ENCODE assay signal across 32 cellular contexts in the genomic region with DNA sequence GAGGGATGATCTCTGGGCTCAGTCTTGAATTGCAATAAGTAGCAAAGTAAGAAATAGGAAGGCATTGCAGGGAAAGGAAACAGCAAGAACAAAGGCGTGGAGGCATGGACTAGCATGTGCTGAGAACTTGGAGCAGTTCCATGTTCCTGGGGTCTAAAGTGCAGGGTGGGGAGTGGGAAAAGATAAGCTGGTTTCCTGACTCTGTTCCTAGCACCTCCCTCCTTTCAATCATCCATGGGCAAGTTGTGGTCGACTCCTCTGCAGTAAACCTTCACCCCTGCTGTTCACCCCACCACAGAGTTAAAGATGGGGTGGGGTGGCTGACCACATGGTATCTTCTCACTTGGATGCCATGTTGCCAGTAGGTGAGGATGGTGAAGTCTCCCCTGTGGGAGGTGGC.
"Had no signal": no experiment of that assay in that cellular context is flagged by ENCODE, and none has a peak within 500 bp of the region (broad histone marks: within the 10 kb centered on the region; RNA-seq: fewer than 3 reads in every experiment).

No MANE protein-coding gene starts in this region.

- H3K9me3 ChIP-seq: esophagus squamous epithelium, heart right ventricle, left ventricle myocardium inferior, pancreas, prostate gland, stomach, thyroid gland, upper lobe of right lung had no signal

- H3K27ac Mint-ChIP-seq: activated CD4-positive, alpha-beta memory T cell treated with anti-CD3 and anti-CD28 coated beads for 36 hours; activated CD4-positive, alpha-beta T cell treated with anti-CD3 and anti-CD28 coated beads, Interleukin-2, amount 10 ng/mL, durations not matched to agents 24 days and 14 days; activated T-helper 17 cell treated with anti-CD3 and anti-CD28 coated beads, Interleukin-2, amount 50 U/mL, for 72 hours; stimulated activated memory B cell treated with anti-CD40 and anti-IgM and Interleukin-4, amounts not matched to agents 10 μg/mL and 1 μg/mL and 100 μg/mL, for 72 hours; T-helper 17 cell had no signal

- H3K36me3 ChIP-seq: esophagus squamous epithelium, heart right ventricle, left ventricle myocardium inferior, pancreas, prostate gland, stomach, thyroid gland, upper lobe of right lung had no signal

- FAIRE-seq: colon, pancreas had no signal

- H3K36me3 Mint-ChIP-seq: activated CD4-positive, alpha-beta memory T cell treated with anti-CD3 and anti-CD28 coated beads for 36 hours; stimulated activated memory B cell treated with anti-CD40 and anti-IgM and Interleukin-4, amounts not matched to agents 10 μg/mL and 1 μg/mL and 100 μg/mL, for 72 hours had no signal

- H3K4me1 Mint-ChIP-seq: activated T-helper 17 cell treated with anti-CD3 and anti-CD28 coated beads, Interleukin-2, amount 50 U/mL, for 72 hours; stimulated activated memory B cell treated with anti-CD40 and anti-IgM and Interleukin-4, amounts not matched to agents 10 μg/mL and 1 μg/mL and 100 μg/mL, for 72 hours had no signal

- H3K9me3 Mint-ChIP-seq: activated CD4-positive, alpha-beta memory T cell treated with anti-CD3 and anti-CD28 coated beads for 36 hours; activated CD4-positive, alpha-beta T cell treated with anti-CD3 and anti-CD28 coated beads, Interleukin-2, amount 10 ng/mL, durations not matched to agents 24 days and 14 days; activated T-cell treated with anti-CD3 and anti-CD28 coated beads, Interleukin-2, amount 50 U/mL, for 4 hours; activated T-helper 17 cell treated with anti-CD3 and anti-CD28 coated beads, Interleukin-2, amount 50 U/mL, for 72 hours; stimulated activated memory B cell treated with anti-CD40 and anti-IgM and Interleukin-4, amounts not matched to agents 10 μg/mL and 1 μg/mL and 100 μg/mL, for 72 hours had no signal

- H3K4me3 ChIP-seq: esophagus squamous epithelium, heart right ventricle, left ventricle myocardium inferior, lung, pancreas, prostate gland, skin epidermis, stomach, thyroid gland, upper lobe of right lung had no signal

- ATAC-seq: activated T-cell treated with anti-CD3 and anti-CD28 coated beads, Interleukin-2, amount 50 U/mL, for 4 hours; activated T-helper 17 cell treated with anti-CD3 and anti-CD28 coated beads, Interleukin-2, amount 50 U/mL, for 72 hours; heart right ventricle; pancreas; sciatic nerve; stimulated activated memory B cell treated with anti-CD40 and anti-IgM and Interleukin-4, amounts not matched to agents 10 μg/mL and 1 μg/mL and 100 μg/mL, for 72 hours; T-helper 17 cell; upper lobe of right lung had no signal

- H3K27ac ChIP-seq: epithelial cell of prostate, esophagus squamous epithelium, heart right ventricle, left ventricle myocardium inferior, pancreas, prostate gland, skin epidermis, stomach, thyroid gland, upper lobe of right lung had no signal

- DNase-seq: activated CD4-positive, alpha-beta memory T cell treated with anti-CD3 and anti-CD28 coated beads for 36 hours; activated CD4-positive, alpha-beta T cell treated with anti-CD3 and anti-CD28 coated beads, Interleukin-2, amount 10 ng/mL, durations not matched to agents 24 days and 14 days; activated CD4-positive, CD25-positive, alpha-beta regulatory T cell treated with anti-CD3 and anti-CD28 coated beads, Interleukin-2, amount 50 U/mL, for 72 hours; activated gamma-delta T cell treated with Interleukin-2 at 50 U/mL for 16 hours; activated naive CD4-positive, alpha-beta T cell treated with anti-CD3 and anti-CD28 coated beads, Interleukin-2, amount 50 U/mL, for 16 hours; activated T-cell treated with anti-CD3 and anti-CD28 coated beads, Interleukin-2, amount 50 U/mL, for 4 hours; dermis blood vessel endothelial cell; effector CD4-positive, alpha-beta T cell; esophagus squamous epithelium; foreskin melanocyte; heart right ventricle; left ventricle myocardium inferior; mesendoderm; nucleus accumbens; pancreas; retina; stimulated activated CD4-positive, alpha-beta T cell treated with anti-CD3 and anti-CD28 coated beads, Interleukin-1b, Interleukin-23, amount 100 ng/mL, for 48 hours; stimulated activated CD4-positive, alpha-beta T cell treated with anti-CD3 and anti-CD28 coated beads, Interleukin-4, amount 100 ng/mL, for 4 hours; stimulated activated CD8-positive, alpha-beta memory T cell treated with anti-CD3 and anti-CD28 coated beads, Interleukin-4, amount 100 ng/mL, for 48 hours; stomach; T-helper 17 cell; T1000; thyroid gland; upper lobe of right lung had no signal

- H3K4me3 Mint-ChIP-seq: activated CD4-positive, alpha-beta memory T cell treated with anti-CD3 and anti-CD28 coated beads for 36 hours; activated CD4-positive, alpha-beta T cell treated with anti-CD3 and anti-CD28 coated beads, Interleukin-2, amount 10 ng/mL, durations not matched to agents 24 days and 14 days; activated T-cell treated with anti-CD3 and anti-CD28 coated beads, Interleukin-2, amount 50 U/mL, for 4 hours; activated T-helper 17 cell treated with anti-CD3 and anti-CD28 coated beads, Interleukin-2, amount 50 U/mL, for 72 hours; stimulated activated memory B cell treated with anti-CD40 and anti-IgM and Interleukin-4, amounts not matched to agents 10 μg/mL and 1 μg/mL and 100 μg/mL, for 72 hours; T-helper 17 cell had no signal

- H3K4me1 ChIP-seq: heart right ventricle, left ventricle myocardium inferior, pancreas, prostate gland, stomach, upper lobe of right lung had no signal
